Comparison of ENCODE assay signal across 18 cellular contexts in the genomic region with DNA sequence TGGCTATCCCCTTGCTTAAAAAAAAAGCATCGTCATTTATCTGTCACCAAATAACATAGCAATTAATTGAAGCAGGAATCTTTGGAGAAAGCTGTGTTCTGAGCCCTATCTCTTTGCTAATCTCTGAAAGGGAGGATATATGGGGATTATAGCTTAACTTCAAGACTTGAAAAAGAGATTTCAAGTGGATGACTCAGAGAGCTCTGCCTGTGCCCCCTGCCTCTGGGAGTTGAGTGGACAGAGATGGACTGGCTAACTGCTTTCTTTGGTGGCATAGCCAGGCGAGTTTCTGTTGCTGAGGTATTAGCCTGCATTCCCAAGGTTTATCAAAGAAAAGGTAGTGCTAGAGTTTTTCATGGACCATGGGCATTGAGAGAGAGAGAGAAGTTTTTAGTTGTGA.
A peak's percentile ranks its signal among the peaks of the same experiment; 100 is the strongest.
DNase-seq lines count a peak whose midpoint lies in the region; ATAC-seq, FAIRE-seq and TF ChIP-seq lines count a peak whose summit lies in the region.
"Had no signal": no experiment of that assay in that cellular context is flagged by ENCODE, and none has a peak within 500 bp of the region (broad histone marks: within the 10 kb centered on the region; RNA-seq: fewer than 3 reads in every experiment).

No MANE protein-coding gene starts in this region.

- POLR2A ChIA-PET in naive thymus-derived CD8-positive, alpha-beta T cell (lab: Charles Lee): no interaction called here

- H3K27me3 Mint-ChIP-seq in naive thymus-derived CD8-positive, alpha-beta T cell: no peaks in the 10 kb centered on the region

- H3K4me3 ChIP-seq in retinal pigment epithelial cell (ENCODE audit: low read length) (no peak overlapping the region), upper lobe of right lung (no peak overlapping the region)
- H3K4me3 ChIP-seq: K562 had no signal

- peaks cover 6% of the 10 kb centered on the region for H3K4me1 ChIP-seq in upper lobe of right lung

- no peaks in the 10 kb centered on the region for H3K27me3 ChIP-seq in upper lobe of right lung

- H3K9me3 Mint-ChIP-seq in naive thymus-derived CD8-positive, alpha-beta T cell: no peaks in the 10 kb centered on the region
- H3K9me3 Mint-ChIP-seq: CD14-positive monocyte had no signal

- H3K9me3 ChIP-seq in upper lobe of right lung: no peaks in the 10 kb centered on the region

- H3K27ac Mint-ChIP-seq in naive thymus-derived CD8-positive, alpha-beta T cell: peak overlapping the region in 1 of 10 donors; percentile 5
- H3K27ac Mint-ChIP-seq: CD14-positive monocyte had no signal

- no peak for ATAC-seq in upper lobe of right lung
- no peak for ATAC-seq in naive thymus-derived CD8-positive, alpha-beta T cell
- ATAC-seq: K562 had no signal

- intact Hi-C loops in upper lobe of right lung (cut with DNase I): no loop called here

- H3K27ac ChIP-seq in upper lobe of right lung: no peak overlapping the region

- TF ChIP-seq CTCF in D721Med (IDR thresholded peaks at IDR 0.05; ENCODE audit: insufficient read depth, missing control alignments) (no peak), retinal pigment epithelial cell (conservative IDR thresholded peaks at IDR 0.05; ENCODE audit: low read depth, low read length) (no peak), upper lobe of right lung (IDR thresholded peaks at IDR 0.05) (no peak)

- peak; percentile 81 for FAIRE-seq in D721Med (lab: Jason Lieb, UNC)
- FAIRE-seq: GM12892, GM18507, K562 had no signal

- peaks cover 11 to 37% (median 16%) of the 10 kb centered on the region in 4 donors for H3K4me1 Mint-ChIP-seq in naive thymus-derived CD8-positive, alpha-beta T cell

- H3K36me3 ChIP-seq in upper lobe of right lung: no peaks in the 10 kb centered on the region

- DNase-seq in D721Med (ENCODE audit: insufficient read length, low spot score): no peak
- DNase-seq in NCI-H82 (lab: John Stamatoyannopoulos, UW): peak; percentile 71
- peak; percentile 85 for DNase-seq in amniotic epithelial cell (ENCODE audit: low read depth)
- DNase-seq in retinal pigment epithelial cell (ENCODE audit: low read depth): peak; percentile 68
- no peak for DNase-seq in NCI-H226
- no peak for DNase-seq in upper lobe of right lung
- no peak for DNase-seq in naive thymus-derived CD8-positive, alpha-beta T cell
- DNase-seq: DMS153, GOT3, NCI-H1092 treated with DMSO at 0.1 percent for 48 hours, NCI-H146, NCI-H2081 treated with DMSO at 0.1 percent for 48 hours, RPMI8226, SIG-M5 had no signal

- no peaks in the 10 kb centered on the region for H3K36me3 Mint-ChIP-seq in naive thymus-derived CD8-positive, alpha-beta T cell
- H3K36me3 Mint-ChIP-seq: CD14-positive monocyte had no signal

- H3K4me3 Mint-ChIP-seq in naive thymus-derived CD8-positive, alpha-beta T cell: no peak overlapping the region
- H3K4me3 Mint-ChIP-seq: CD14-positive monocyte had no signal

Comparison
In these comparisons a context has a peak if more than half of its experiments do, and no peak if none do; other contexts are left out.
1. DNase-seq: peak in NCI-H82 (single experiment), amniotic epithelial cell (single experiment) and retinal pigment epithelial cell (single experiment); none in D721Med (single experiment), NCI-H226 (single experiment), upper lobe of right lung (single experiment) and naive thymus-derived CD8-positive, alpha-beta T cell (0 of 10).